In genomic region chr9:20701058-20701457, GRCh38 we compare ENCODE assay signal across 11 cellular contexts. TPM values are rescaled to one million over a fixed set of nuclear protein-coding genes. Genes with fewer than 3 reads are reported as not detected.
DNase-seq lines count a peak whose midpoint lies in the region; ATAC-seq and TF ChIP-seq lines count a peak whose summit lies in the region.
"Had no signal": no experiment of that assay in that cellular context is flagged by ENCODE, and none has a peak within 500 bp of the region (broad histone marks: within the 10 kb centered on the region; RNA-seq: fewer than 3 reads in every experiment).

No MANE protein-coding gene starts in this region.

- peaks cover 29% of the 10 kb centered on the region for H3K4me1 Mint-ChIP-seq in endothelial cell (ENCODE audit: unreplicated experiment)

- H3K4me2 ChIP-seq in OCI-LY7 (ENCODE audit: low read length), result no peak overlapping the region
- H3K4me2 ChIP-seq: KMS-11 had no signal

- H3K9me2 ChIP-seq in OCI-LY7 (ENCODE audit: insufficient read depth, low read length), result no peaks in the 10 kb centered on the region

- peak overlapping the region; percentile 78 for H3K27ac Mint-ChIP-seq in endothelial cell (ENCODE audit: unreplicated experiment)
- H3K27ac Mint-ChIP-seq: T-helper 1 cell treated with Interleukin-12 subunit alpha and Interleukin-12 subunit beta and Interleukin-4 antibody, amounts not matched to agents 30 μg/mL and 1 μg/mL, for 36 hours had no signal

- H3K9me3 ChIP-seq in OCI-LY7 (ENCODE audit: low read length), result no peaks in the 10 kb centered on the region

- no peak overlapping the region for H3K4me3 Mint-ChIP-seq in endothelial cell (ENCODE audit: unreplicated experiment)
- H3K4me3 Mint-ChIP-seq: T-helper 1 cell treated with Interleukin-12 subunit alpha and Interleukin-12 subunit beta and Interleukin-4 antibody, amounts not matched to agents 30 μg/mL and 1 μg/mL, for 36 hours had no signal

- POLR2A ChIA-PET in OCI-LY7 (lab: Charles Lee), result interaction anchor here (0.6 to 1.3 kb wide), 3 partner anchors 11 to 368 kb away, joined by 3 to 6 read pairs (median 5); no protein-coding TSS in a partner anchor

- H3K36me3 Mint-ChIP-seq in endothelial cell (ENCODE audit: low read depth, unreplicated experiment), result no peaks in the 10 kb centered on the region

- DNase-seq in DMS153 (lab: John Stamatoyannopoulos, UW), result peak; percentile 9
- DNase-seq in NCI-H1417 treated with DMSO at 0.1 percent for 48 hours (lab: John Stamatoyannopoulos, UW), result peak; percentile 37
- peak; percentile 9 for DNase-seq in endothelial cell (ENCODE audit: low spot score)
- peak; percentile 36 for DNase-seq in myocyte (ENCODE audit: low read depth)
- DNase-seq in OCI-LY7 (ENCODE audit: low spot score), result no peak
- DNase-seq: GF-D8 had no signal

- no peaks in the 10 kb centered on the region for H3K27me3 Mint-ChIP-seq in endothelial cell (ENCODE audit: unreplicated experiment)

- CTCF ChIA-PET in OCI-LY7 (lab: Charles Lee; ENCODE audit: unreplicated experiment), result no interaction called here

- no peak overlapping the region for H3K4me3 ChIP-seq in OCI-LY7 (ENCODE audit: low read depth, low read length, poor library complexity, severe bottlenecking)

- TF ChIP-seq CTCF in endothelial cell (IDR thresholded peaks at IDR 0.05; ENCODE audit: unreplicated experiment), result no peak
- no peak for TF ChIP-seq CTCF in OCI-LY7 (conservative IDR thresholded peaks at IDR 0.05; ENCODE audit: low read length)

- H3K9me3 Mint-ChIP-seq in endothelial cell (ENCODE audit: unreplicated experiment), result no peaks in the 10 kb centered on the region
- H3K9me3 Mint-ChIP-seq: T-helper 1 cell treated with Interleukin-12 subunit alpha and Interleukin-12 subunit beta and Interleukin-4 antibody, amounts not matched to agents 30 μg/mL and 1 μg/mL, for 36 hours had no signal

- ATAC-seq in GM21619 (IDR thresholded peaks at IDR 0.05; ENCODE audit: unreplicated experiment), result no peak
- ATAC-seq in HG03135 (IDR thresholded peaks at IDR 0.05; ENCODE audit: unreplicated experiment), result no peak
- no peak for ATAC-seq in GM19351 (IDR thresholded peaks at IDR 0.05; ENCODE audit: unreplicated experiment)

- intact Hi-C loops in OCI-LY7 (cut with micrococcal nuclease; ENCODE audit: unreplicated experiment), result no loop called here

- no peaks in the 10 kb centered on the region for H3K4me1 ChIP-seq in OCI-LY7 (ENCODE audit: insufficient read depth, low read length, poor library complexity, severe bottlenecking)

- H3K36me3 ChIP-seq in OCI-LY7 (ENCODE audit: insufficient read depth, low read length), result no peaks in the 10 kb centered on the region

- H3K79me2 ChIP-seq in OCI-LY7 (ENCODE audit: insufficient read depth, low read depth, low read length), result no peaks in the 10 kb centered on the region

- no peak overlapping the region for H2AFZ ChIP-seq in OCI-LY7 (ENCODE audit: low read length)

- H3K27ac ChIP-seq in OCI-LY7 (ENCODE audit: low read depth, low read length, poor library complexity, severe bottlenecking), result no peak overlapping the region
- H3K27ac ChIP-seq: KMS-11 had no signal

- BruUV-seq in OCI-LY7 (replicated peaks; lab: Mats Ljungman, UMichigan), result no TSS peak

- no peaks in the 10 kb centered on the region; the same call in 1 of the 2 replicates for H4K20me1 ChIP-seq in OCI-LY7 (ENCODE audit: insufficient read depth, low read length)

RNA-seq across cellular contexts. Expression of gene FOCAD, which starts 17.0 kb away (rescaled TPM):
- total RNA-seq in endothelial cell (ENCODE audit: unreplicated experiment), result 57.2 TPM
- total RNA-seq in myocyte, result 52.1 and 64.3 TPM in 2 replicates
- polyA plus RNA-seq in myocyte (2012), result 18.6 TPM
- total RNA-seq in OCI-LY7 (2014; rRNA removed; shearing (Covaris generic)), result 12.4 and 13.8 TPM in 2 replicates
- 16.6 and 18.5 TPM in 2 replicates for total RNA-seq in OCI-LY7 (2022)
